ENCODE assay signal across 10 cellular contexts in genomic region chr19:29667390-29667783, GRCh38. TPM values are rescaled to one million over a fixed set of nuclear protein-coding genes. Genes with fewer than 3 reads are reported as not detected.
DNase-seq lines count a peak whose midpoint lies in the region; ATAC-seq and TF ChIP-seq lines count a peak whose summit lies in the region.
"Had no signal": no experiment of that assay in that cellular context is flagged by ENCODE, and none has a peak within 500 bp of the region (broad histone marks: within the 10 kb centered on the region; RNA-seq: fewer than 3 reads in every experiment).

No MANE protein-coding gene starts in this region.

- peak overlapping the region; percentile 88 to 98 (median 93) for H3K4me3 Mint-ChIP-seq in CD8-positive, alpha-beta memory T cell
- H3K4me3 Mint-ChIP-seq in T-helper 17 cell: peak overlapping the region; percentile 96

- ATAC-seq in T-helper 17 cell: no peak
- no peak for ATAC-seq in psoas muscle
- no peak for ATAC-seq in HG03025 (IDR thresholded peaks at IDR 0.05; ENCODE audit: low FRiP score, unreplicated experiment)
- no peak for ATAC-seq in GM21619 (IDR thresholded peaks at IDR 0.05; ENCODE audit: unreplicated experiment)

- intact Hi-C loops in esophagus squamous epithelium (cut with DNase I) (no loop called here), psoas muscle (cut with DNase I) (loop anchor here in 1 of 2 donors (2.0 kb wide), 1 partner anchor 61 kb away; the partner anchor contains the start of gene POP4)

- peak overlapping the region; percentile 89 to 100 (median 98) for H3K27ac Mint-ChIP-seq in CD8-positive, alpha-beta memory T cell
- peak overlapping the region; percentile 98 for H3K27ac Mint-ChIP-seq in T-helper 17 cell

- peaks cover 2 to 30% (median 7%) of the 10 kb centered on the region in 3 donors for H3K36me3 Mint-ChIP-seq in CD8-positive, alpha-beta memory T cell
- H3K36me3 Mint-ChIP-seq in T-helper 17 cell (ENCODE audit: low read depth): peaks cover 8% of the 10 kb centered on the region

- H3K36me3 ChIP-seq in CD8-positive, alpha-beta memory T cell (ENCODE audit: insufficient read depth, low read length): no peaks in the 10 kb centered on the region
- H3K36me3 ChIP-seq in esophagus squamous epithelium (no peaks in the 10 kb centered on the region), psoas muscle (ENCODE audit: insufficient read depth in 1 of 2, low read depth in 1 of 2) (no peaks in the 10 kb centered on the region)

- CTCF ChIA-PET in CD8-positive, alpha-beta memory T cell (lab: Charles Lee): interaction anchor here (0.8 to 8.4 kb wide), 16 partner anchors 8 to 140 kb away, joined by 3 to 127 read pairs (median 14); partner anchors contain the start of genes C19orf12 and POP4

- no peaks in the 10 kb centered on the region for H3K9me3 ChIP-seq in CD8-positive, alpha-beta memory T cell (ENCODE audit: low read length)
- H3K9me3 ChIP-seq in T-helper 17 cell (ENCODE audit: control insufficient read depth, low read length, poor library complexity, severe bottlenecking): no peaks in the 10 kb centered on the region
- H3K9me3 ChIP-seq in esophagus squamous epithelium: no peaks in the 10 kb centered on the region
- H3K9me3 ChIP-seq in psoas muscle: no peaks in the 10 kb centered on the region

- peaks cover 56 to 64% (median 63%) of the 10 kb centered on the region in 3 donors for H3K4me1 Mint-ChIP-seq in CD8-positive, alpha-beta memory T cell
- peaks cover 58% of the 10 kb centered on the region for H3K4me1 Mint-ChIP-seq in T-helper 17 cell

- no peak for TF ChIP-seq CTCF in esophagus squamous epithelium (IDR thresholded peaks at IDR 0.05)
- no peak for TF ChIP-seq CTCF in psoas muscle (IDR thresholded peaks at IDR 0.05)

- peak overlapping the region; percentile 91 for H3K4me3 ChIP-seq in CD8-positive, alpha-beta memory T cell (ENCODE audit: low read length)
- H3K4me3 ChIP-seq in esophagus squamous epithelium (peak overlapping the region; percentile 60 to 90 (median 84)), psoas muscle (peak overlapping the region; percentile 75)

- TF ChIP-seq POLR2A in esophagus squamous epithelium (IDR thresholded peaks at IDR 0.05): no peak

- H3K4me1 ChIP-seq in CD8-positive, alpha-beta memory T cell (ENCODE audit: insufficient read depth, low read length): peaks cover 59% of the 10 kb centered on the region
- H3K4me1 ChIP-seq in esophagus squamous epithelium: peaks cover 46 to 100% (median 70%) of the 10 kb centered on the region in 3 donors
- H3K4me1 ChIP-seq in psoas muscle: peaks cover 71% of the 10 kb centered on the region

- no peaks in the 10 kb centered on the region for H3K27me3 Mint-ChIP-seq in CD8-positive, alpha-beta memory T cell
- no peaks in the 10 kb centered on the region for H3K27me3 Mint-ChIP-seq in T-helper 17 cell

- no peak for DNase-seq in CD8-positive, alpha-beta memory T cell
- no peak for DNase-seq in T-helper 17 cell
- DNase-seq in esophagus squamous epithelium (lab: John Stamatoyannopoulos, UW): no peak
- DNase-seq in psoas muscle: no peak
- no peak for DNase-seq in HuH-7.5 (ENCODE audit: low spot score)
- DNase-seq in NCI-H82 treated with DMSO at 0.1 percent for 48 hours (lab: John Stamatoyannopoulos, UW; ENCODE audit: unreplicated experiment): no peak
- DNase-seq: cerebellar nuclear complex had no signal

- POLR2A ChIA-PET in CD8-positive, alpha-beta memory T cell (lab: Charles Lee): interaction anchor here (1.4 to 4.6 kb wide), 5 partner anchors 11 to 61 kb away, joined by 5 to 46 read pairs (median 17); partner anchors contain the start of genes C19orf12 and POP4

- no peaks in the 10 kb centered on the region for H3K27me3 ChIP-seq in CD8-positive, alpha-beta memory T cell (ENCODE audit: insufficient read depth, low read length, poor library complexity, severe bottlenecking)
- H3K27me3 ChIP-seq in esophagus squamous epithelium (no peaks in the 10 kb centered on the region), psoas muscle (ENCODE audit: insufficient read depth in 3 of 3, low read length in 2 of 3) (no peaks in the 10 kb centered on the region)

- peak overlapping the region; percentile 69 for H3K27ac ChIP-seq in CD8-positive, alpha-beta memory T cell (ENCODE audit: low read depth, low read length)
- H3K27ac ChIP-seq in esophagus squamous epithelium (peak overlapping the region; percentile 85 to 93 (median 92)), psoas muscle (peak overlapping the region; percentile 86)
- H3K27ac ChIP-seq: KMS-11 had no signal

- no peaks in the 10 kb centered on the region for H3K9me3 Mint-ChIP-seq in CD8-positive, alpha-beta memory T cell

- WGBS in esophagus squamous epithelium, 2 donors: 60 to 85% methylated on average over 4 to 11 of the region's 11 CpGs
- WGBS in psoas muscle, 3 donors: 37 to 48% (median 42%) methylated on average over 11 of the region's 11 CpGs

RNA-seq across cellular contexts. Expression of gene PLEKHF1, which starts 2.1 kb away (rescaled TPM):
- total RNA-seq in CD8-positive, alpha-beta memory T cell: 10 to 100 TPM; 21.3 to 23.0 TPM
- polyA plus RNA-seq in CD8-positive, alpha-beta memory T cell: 57.7 TPM
- 10 to 100 TPM; 13.5 to 20.7 TPM for total RNA-seq in T-helper 17 cell
- total RNA-seq in esophagus squamous epithelium: 10 to 100 TPM in 3 of 4 donors, 1 to 10 TPM in 1; 4.3 to 20.8 (median 17.1) TPM
- total RNA-seq in psoas muscle: 100 to 1,000 TPM in 1 of 4 donors, 10 to 100 TPM in 2, 1 to 10 TPM in 1; 5.1 to 119 (median 44.0) TPM
- polyA plus RNA-seq in psoas muscle: 10 to 100 TPM; 60.2 to 77.0 (median 73.8) TPM

RNA-seq across cellular contexts. Expression of gene C19orf12, which starts 47.7 kb away (rescaled TPM):
- total RNA-seq in CD8-positive, alpha-beta memory T cell: 10 to 100 TPM; 32.3 to 35.3 TPM
- 33.0 TPM for polyA plus RNA-seq in CD8-positive, alpha-beta memory T cell
- 10 to 100 TPM; 16.6 to 18.6 TPM for total RNA-seq in T-helper 17 cell
- total RNA-seq in esophagus squamous epithelium: 10 to 100 TPM; 11.2 to 21.6 (median 18.3) TPM
- total RNA-seq in psoas muscle: 10 to 100 TPM; 37.5 to 93.3 (median 55.6) TPM
- 100 to 1,000 TPM in 1 of 3 donors, 10 to 100 TPM in 2; 46.8 to 142 (median 68.4) TPM for polyA plus RNA-seq in psoas muscle
